17 cellular contexts compared by ENCODE assay signal in the genomic region with DNA sequence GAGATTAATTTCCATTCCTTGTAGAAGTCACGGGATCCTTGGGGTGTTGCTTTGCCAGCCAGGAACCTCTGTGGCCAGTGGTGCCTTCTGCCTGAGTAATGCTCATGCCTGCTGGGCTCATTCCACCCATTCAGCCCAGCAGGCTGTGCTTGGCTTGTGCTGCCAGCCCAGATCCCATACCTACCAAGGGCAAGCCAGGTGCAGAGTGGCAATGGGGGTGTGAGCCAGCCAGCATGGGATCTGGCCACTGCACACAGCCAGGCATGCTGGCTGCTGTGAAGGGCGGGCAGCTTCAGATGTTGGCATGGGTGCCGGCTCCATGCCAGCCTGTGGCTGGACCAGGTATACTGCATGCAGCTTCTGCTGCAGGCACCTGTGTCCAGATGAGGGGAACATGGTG. TPM values are rescaled to one million over a fixed set of nuclear protein-coding genes. Genes with fewer than 3 reads are reported as not detected.
DNase-seq lines count a peak whose midpoint lies in the region; ATAC-seq and TF ChIP-seq lines count a peak whose summit lies in the region.
"Had no signal": no experiment of that assay in that cellular context is flagged by ENCODE, and none has a peak within 500 bp of the region (broad histone marks: within the 10 kb centered on the region; RNA-seq: fewer than 3 reads in every experiment).

No MANE protein-coding gene starts in this region.

- H3K9me3 ChIP-seq in HEK293 (ENCODE audit: control insufficient read depth, insufficient read depth, low read depth, low read length), result no peaks in the 10 kb centered on the region
- no peaks in the 10 kb centered on the region for H3K9me3 ChIP-seq in neural progenitor cell (ENCODE audit: low read depth)

- H3K4me2 ChIP-seq in neural progenitor cell, result no peak overlapping the region

- POLR2A ChIA-PET in HEK293 (lab: Yijun Ruan, JAX), result no interaction called here
- POLR2A ChIA-PET in RWPE1 (lab: Yijun Ruan, JAX; ENCODE audit: low non-redundant PET), result no interaction called here

- CTCF ChIA-PET in HEK293 (lab: Yijun Ruan, JAX), result no interaction called here
- CTCF ChIA-PET in RWPE1 (lab: Yijun Ruan, JAX), result no interaction called here

- H3K4me1 ChIP-seq in HEK293 (ENCODE audit: control insufficient read depth, insufficient read depth, low read length) (no peaks in the 10 kb centered on the region), neural progenitor cell (peaks cover 3% of the 10 kb centered on the region)

- H3K79me2 ChIP-seq in neural progenitor cell (ENCODE audit: low read depth), result peaks cover 83% of the 10 kb centered on the region

- H2AFZ ChIP-seq in neural progenitor cell (replicated peaks), result no peak overlapping the region

- H3K4me3 ChIP-seq in HEK293 (ENCODE audit: low read depth, low read length), result no peak overlapping the region
- no peak overlapping the region for H3K4me3 ChIP-seq in neural progenitor cell

- peaks cover 4% of the 10 kb centered on the region for H3K27me3 Mint-ChIP-seq in neural progenitor cell (ENCODE audit: insufficient read depth, low read depth)
- H3K27me3 Mint-ChIP-seq: activated naive CD8-positive, alpha-beta T cell treated with anti-CD3 and anti-CD28 coated beads for 36 hours; natural killer cell treated with Interleukin-12 subunit alpha and Interleukin-12 subunit beta and Interleukin-15 and Interleukin-18, amount 100 ng/mL, for 72 hours had no signal

- no peak for DNase-seq in RWPE1 (ENCODE audit: low spot score)
- peak; percentile 52 for DNase-seq in pons (ENCODE audit: low spot score)
- no peak for DNase-seq in NCI-H1436 (lab: John Stamatoyannopoulos, UW)
- no peak for DNase-seq in NCI-H146 (lab: John Stamatoyannopoulos, UW)
- no peak for DNase-seq in neural progenitor cell (ENCODE audit: low spot score)
- DNase-seq: activated CD8-positive, alpha-beta T cell treated with anti-CD3 and anti-CD28 coated beads, Interleukin-2, amount 10 ng/mL, durations not matched to agents 7 days and 5 days; activated naive CD8-positive, alpha-beta T cell treated with anti-CD3 and anti-CD28 coated beads for 36 hours; activated T-cell treated with anti-CD3 and anti-CD28 coated beads, Interleukin-2, amount 50 U/mL, for 72 hours; Calu3; central memory CD4-positive, alpha-beta T cell; endodermal cell; GDM1; H7 had no signal

- H4K20me1 ChIP-seq in neural progenitor cell (ENCODE audit: low read depth), result no peaks in the 10 kb centered on the region

- H3K27ac ChIP-seq in HEK293 (ENCODE audit: extremely low read depth, low read depth, low read length), result no peak overlapping the region
- peak overlapping the region; percentile 58 for H3K27ac ChIP-seq in RWPE1
- H3K27ac ChIP-seq in neural progenitor cell, result no peak overlapping the region

- TF ChIP-seq CTCF in HEK293 (tag by site-specific recombination; IDR thresholded peaks at IDR 0.05) (no peak), RWPE1 (conservative IDR thresholded peaks at IDR 0.05; ENCODE audit: low read depth) (no peak), neural progenitor cell (IDR thresholded peaks at IDR 0.05) (no peak)

- H3K36me3 ChIP-seq in HEK293 (ENCODE audit: control insufficient read depth in 2 of 2, insufficient read depth in 1 of 2, low read length in 2 of 2) (no peaks in the 10 kb centered on the region; a peak in 1 of 3 replicates), neural progenitor cell (no peaks in the 10 kb centered on the region)

- H3K4me3 Mint-ChIP-seq in neural progenitor cell, result no peak overlapping the region
- H3K4me3 Mint-ChIP-seq: activated CD8-positive, alpha-beta T cell treated with anti-CD3 and anti-CD28 coated beads, Interleukin-2, amount 10 ng/mL, durations not matched to agents 7 days and 5 days; activated naive CD8-positive, alpha-beta T cell treated with anti-CD3 and anti-CD28 coated beads for 36 hours; activated T-cell treated with anti-CD3 and anti-CD28 coated beads, Interleukin-2, amount 50 U/mL, for 72 hours; endodermal cell; natural killer cell treated with Interleukin-12 subunit alpha and Interleukin-12 subunit beta and Interleukin-15 and Interleukin-18, amount 100 ng/mL, for 72 hours had no signal

- peak; percentile 51 for ATAC-seq in esophagus mucosa
- no peak for ATAC-seq in GM18870 (IDR thresholded peaks at IDR 0.05; ENCODE audit: unreplicated experiment)
- ATAC-seq: activated CD8-positive, alpha-beta T cell treated with anti-CD3 and anti-CD28 coated beads, Interleukin-2, amount 10 ng/mL, durations not matched to agents 7 days and 5 days; activated T-cell treated with anti-CD3 and anti-CD28 coated beads, Interleukin-2, amount 50 U/mL, for 72 hours had no signal

- H3K36me3 Mint-ChIP-seq in neural progenitor cell, result peaks cover 4% of the 10 kb centered on the region
- H3K36me3 Mint-ChIP-seq: natural killer cell treated with Interleukin-12 subunit alpha and Interleukin-12 subunit beta and Interleukin-15 and Interleukin-18, amount 100 ng/mL, for 72 hours had no signal

- H3K27ac Mint-ChIP-seq in neural progenitor cell, result no peak overlapping the region
- H3K27ac Mint-ChIP-seq: activated CD8-positive, alpha-beta T cell treated with anti-CD3 and anti-CD28 coated beads, Interleukin-2, amount 10 ng/mL, durations not matched to agents 7 days and 5 days; activated naive CD8-positive, alpha-beta T cell treated with anti-CD3 and anti-CD28 coated beads for 36 hours; activated T-cell treated with anti-CD3 and anti-CD28 coated beads, Interleukin-2, amount 50 U/mL, for 72 hours; endodermal cell had no signal

- no peaks in the 10 kb centered on the region for H3K27me3 ChIP-seq in neural progenitor cell

- H3K9me3 Mint-ChIP-seq in neural progenitor cell, result peaks cover 3% of the 10 kb centered on the region
- H3K9me3 Mint-ChIP-seq: activated naive CD8-positive, alpha-beta T cell treated with anti-CD3 and anti-CD28 coated beads for 36 hours; activated T-cell treated with anti-CD3 and anti-CD28 coated beads, Interleukin-2, amount 50 U/mL, for 72 hours; endodermal cell; natural killer cell treated with Interleukin-12 subunit alpha and Interleukin-12 subunit beta and Interleukin-15 and Interleukin-18, amount 100 ng/mL, for 72 hours had no signal

- peaks cover 32% of the 10 kb centered on the region for H3K4me1 Mint-ChIP-seq in neural progenitor cell

- H3F3A ChIP-seq in neural progenitor cell (ENCODE audit: low read depth), result peaks cover 3% of the 10 kb centered on the region

- no peak overlapping the region for H3K9ac ChIP-seq in neural progenitor cell

TF ChIP-seq in HEK293, 187 proteins besides CTCF, POLR2A, EP300 and RAD21:
- TF ChIP-seq, protein P1, sequence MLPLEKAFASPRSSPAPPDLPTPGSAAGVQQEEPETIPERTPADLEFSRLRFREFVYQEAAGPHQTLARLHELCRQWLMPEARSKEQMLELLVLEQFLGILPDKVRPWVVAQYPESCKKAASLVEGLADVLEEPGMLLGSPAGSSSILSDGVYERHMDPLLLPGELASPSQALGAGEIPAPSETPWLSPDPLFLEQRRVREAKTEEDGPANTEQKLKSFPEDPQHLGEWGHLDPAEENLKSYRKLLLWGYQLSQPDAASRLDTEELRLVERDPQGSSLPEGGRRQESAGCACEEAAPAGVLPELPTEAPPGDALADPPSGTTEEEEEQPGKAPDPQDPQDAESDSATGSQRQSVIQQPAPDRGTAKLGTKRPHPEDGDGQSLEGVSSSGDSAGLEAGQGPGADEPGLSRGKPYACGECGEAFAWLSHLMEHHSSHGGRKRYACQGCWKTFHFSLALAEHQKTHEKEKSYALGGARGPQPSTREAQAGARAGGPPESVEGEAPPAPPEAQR (tag by site-specific recombination; IDR thresholded peaks at IDR 0.05), result no peak
- TF ChIP-seq ZIC2 (tag by site-specific recombination; IDR thresholded peaks at IDR 0.05), result peak; percentile 33; the same call in 1 of the 2 replicates
- 0 out of 2 replicates have a peak, but pooled peaks have one; percentile 13 for TF ChIP-seq ZBTB8A (tag by site-specific recombination; IDR thresholded peaks at IDR 0.05)
- TF ChIP-seq MEIS1 (CRISPR knock-in tag; IDR thresholded peaks at IDR 0.05; ENCODE audit: borderline replicate concordance), result no peak
- TF ChIP-seq ZNF404 (tag by site-specific recombination; IDR thresholded peaks at IDR 0.05), result no peak

RNA-seq across cellular contexts. Expression of a gene that starts 42.5 kb away (rescaled TPM):
- total RNA-seq in esophagus mucosa, result 15.9 TPM
- total RNA-seq in neural progenitor cell (ENCODE audit: low replicate concordance), result 18.3 and 18.4 TPM in 2 replicates
